ENCODE assay signal across 11 cellular contexts in genomic region chr20:24783631-24784492, GRCh38.
DNase-seq lines count a peak whose midpoint lies in the region; ATAC-seq and TF ChIP-seq lines count a peak whose summit lies in the region.
"Had no signal": no experiment of that assay in that cellular context is flagged by ENCODE, and none has a peak within 500 bp of the region (broad histone marks: within the 10 kb centered on the region; RNA-seq: fewer than 3 reads in every experiment).

No MANE protein-coding gene starts in this region.

- no peak overlapping the region for H3K4me3 ChIP-seq in GM06990 (replicated peaks; ENCODE audit: low read depth, low read length)
- H3K4me3 ChIP-seq in iPS DF 6.9 (ENCODE audit: low read length): no peak overlapping the region
- H3K4me3 ChIP-seq in ovary: no peak overlapping the region
- H3K4me3 ChIP-seq: uterus had no signal

- H3K9me3 Mint-ChIP-seq in mesothelial cell of epicardium: no peaks in the 10 kb centered on the region

- no peaks in the 10 kb centered on the region for H3K36me3 Mint-ChIP-seq in mesothelial cell of epicardium

- TF ChIP-seq EP300 in ovary (IDR thresholded peaks at IDR 0.05): no peak

- H3K27ac Mint-ChIP-seq in mesothelial cell of epicardium: no peak overlapping the region

- no peaks in the 10 kb centered on the region for H3K9me3 ChIP-seq in iPS DF 6.9 (ENCODE audit: control insufficient read depth, insufficient read depth, low read length)
- H3K9me3 ChIP-seq in ovary: no peaks in the 10 kb centered on the region
- H3K9me3 ChIP-seq: uterus had no signal

- H3K27ac ChIP-seq in iPS DF 6.9 (ENCODE audit: low read length): no peak overlapping the region
- H3K27ac ChIP-seq in ovary: no peak overlapping the region
- H3K27ac ChIP-seq: uterus had no signal

- no peaks in the 10 kb centered on the region for H3K4me1 ChIP-seq in iPS DF 6.9 (ENCODE audit: control insufficient read depth, insufficient read depth, low read length)
- H3K4me1 ChIP-seq in ovary (ENCODE audit: insufficient read depth): no peaks in the 10 kb centered on the region
- H3K4me1 ChIP-seq: uterus had no signal

- intact Hi-C loops in ovary (cut with DNase I): no loop called here

- H3K27me3 Mint-ChIP-seq in mesothelial cell of epicardium (ENCODE audit: low read depth): peaks cover 11% of the 10 kb centered on the region

- no peaks in the 10 kb centered on the region for H3K36me3 ChIP-seq in GM06990 (ENCODE audit: control insufficient read depth, insufficient read depth, low read length)
- H3K36me3 ChIP-seq in iPS DF 6.9 (ENCODE audit: control insufficient read depth, insufficient read depth, low read length): no peaks in the 10 kb centered on the region
- H3K36me3 ChIP-seq in ovary: no peaks in the 10 kb centered on the region
- H3K36me3 ChIP-seq: uterus had no signal

- no CpG with 5 or more reads among the region's 9 CpGs for WGBS in iPS DF 6.9 (ENCODE audit: insufficient coverage, insufficient read length)
- 81 to 88% (median 86%) methylated on average over 9 of the region's 9 CpGs for WGBS in ovary, 3 donors

- H3K27me3 ChIP-seq in GM06990 (replicated peaks; ENCODE audit: control insufficient read depth, insufficient read depth, low read length) (no peaks in the 10 kb centered on the region; the same call in 1 of the 2 replicates), iPS DF 6.9 (ENCODE audit: control insufficient read depth, insufficient read depth, low read length) (no peaks in the 10 kb centered on the region), ovary (no peaks in the 10 kb centered on the region)
- H3K27me3 ChIP-seq: uterus had no signal

- DNase-seq in GM06990 (ENCODE audit: extremely low read depth, insufficient read length): no peak
- peak; percentile 12 for DNase-seq in NCI-H1694 (lab: John Stamatoyannopoulos, UW)
- peak; percentile 33 for DNase-seq in iPS DF 6.9 (ENCODE audit: low read depth, low spot score)
- no peak for DNase-seq in ovary
- DNase-seq in stimulated activated CD4-positive, alpha-beta T cell treated with anti-CD3 and anti-CD28 coated beads, Interleukin-2, amount 100 ng/mL, for 48 hours: no peak
- no peak for DNase-seq in mesothelial cell of epicardium (ENCODE audit: low spot score in 2 of 2, unreplicated experiment in 2 of 2)
- DNase-seq: GDM1, NCI-H2029 treated with DMSO at 0.1 percent for 48 hours, uterus had no signal

- ATAC-seq in GM18909 (IDR thresholded peaks at IDR 0.05; ENCODE audit: poor library complexity, unreplicated experiment): peak; percentile 60
- ATAC-seq in HG03457 (IDR thresholded peaks at IDR 0.05; ENCODE audit: unreplicated experiment): no peak

- no peak overlapping the region for H3K4me3 Mint-ChIP-seq in mesothelial cell of epicardium

- H3K4me1 Mint-ChIP-seq in mesothelial cell of epicardium: peaks cover 7% of the 10 kb centered on the region

- no peak for TF ChIP-seq POLR2A in ovary (IDR thresholded peaks at IDR 0.05)

- TF ChIP-seq CTCF in GM06990 (IDR thresholded peaks at IDR 0.05; ENCODE audit: insufficient read depth, low read length, poor library complexity, severe bottlenecking) (peak; percentile 69), ovary (IDR thresholded peaks at IDR 0.05) (no peak), mesothelial cell of epicardium (IDR thresholded peaks at IDR 0.05; ENCODE audit: unreplicated experiment) (no peak)

Comparison
In these comparisons a context has a peak if more than half of its experiments do, and no peak if none do; other contexts are left out.
1. DNase-seq: peak in NCI-H1694 (single experiment) and iPS DF 6.9 (single experiment); none in GM06990 (single experiment), ovary (0 of 5), stimulated activated CD4-positive, alpha-beta T cell treated with anti-CD3 and anti-CD28 coated beads, Interleukin-2, amount 100 ng/mL, for 48 hours (0 of 2) and mesothelial cell of epicardium (0 of 2).